8 cellular contexts compared by ENCODE assay signal in genomic region chr3:58237940-58238681, GRCh38. TPM values are rescaled to one million over a fixed set of nuclear protein-coding genes. Genes with fewer than 3 reads are reported as not detected.
DNase-seq lines count a peak whose midpoint lies in the region; ATAC-seq and TF ChIP-seq lines count a peak whose summit lies in the region.

No MANE protein-coding gene starts in this region.

- DNase-seq in COLO668 (lab: John Stamatoyannopoulos, UW; ENCODE audit: unreplicated experiment) (peak; percentile 51), IMR-90 (peak; percentile 21), colonic mucosa (peak; percentile 71), NCI-H2081 (lab: John Stamatoyannopoulos, UW) (no peak)
- DNase-seq in activated CD4-positive, CD25-positive, alpha-beta regulatory T cell treated with anti-CD3 and anti-CD28 coated beads, Interleukin-2, amount 50 U/mL, for 72 hours = peak; percentile 45
- peak; percentile 57 for DNase-seq in stimulated activated CD4-positive, alpha-beta T cell treated with anti-CD3 and anti-CD28 coated beads, Interleukin-4, amount 100 ng/mL, for 24 hours

- H2BK20ac ChIP-seq in IMR-90 (ENCODE audit: low read depth, low read length) = no peak overlapping the region

- H3K9ac ChIP-seq in IMR-90 (ENCODE audit: low read depth, low read length) = peak overlapping the region; percentile 67
- H3K9ac ChIP-seq in colonic mucosa (ENCODE audit: low read depth in 2 of 2, low read length in 2 of 2) = peak overlapping the region; percentile 45 to 83
- H3K9ac ChIP-seq in liver (ENCODE audit: low read depth in 1 of 2, low read length in 2 of 2) = peak overlapping the region; percentile 16 to 41

- H2AK9ac ChIP-seq in IMR-90 (replicated peaks; ENCODE audit: low read depth, low read length, poor library complexity) = peak overlapping the region; percentile 87

- H3K79me1 ChIP-seq in IMR-90 (ENCODE audit: low read depth in 1 of 2, low read length in 2 of 2) = peaks cover 17 to 33% of the 10 kb centered on the region in 2 experiments

- H3K18ac ChIP-seq in IMR-90 (ENCODE audit: low read depth, low read length) = no peak overlapping the region

- peak overlapping the region; percentile 99 for H2AFZ ChIP-seq in IMR-90 (replicated peaks; ENCODE audit: low read length, poor library complexity)

- H3K4me3 ChIP-seq in IMR-90 (ENCODE audit: insufficient read depth, low read depth, low read length) (peak overlapping the region; percentile 99), colonic mucosa (peak overlapping the region; percentile 93), liver (ENCODE audit: low read depth in 1 of 3, low read length in 3 of 3) (peak overlapping the region; percentile 65 to 94 (median 74))

- intact Hi-C loops in IMR-90 (cut with micrococcal nuclease) (loop anchor here (1.0 to 2.0 kb wide), 2 partner anchors 9 to 63 kb away; no protein-coding TSS in a partner anchor), colonic mucosa (cut with DNase I) (no loop called here)

- H3K9me3 ChIP-seq in IMR-90 (ENCODE audit: control insufficient read depth, insufficient read depth, low read length) (no peaks in the 10 kb centered on the region), colonic mucosa (no peaks in the 10 kb centered on the region), liver (ENCODE audit: control insufficient read depth in 4 of 4, low read length in 3 of 4) (no peaks in the 10 kb centered on the region)

- TF ChIP-seq RAD21 in IMR-90 (IDR thresholded peaks at IDR 0.05; ENCODE audit: low read length) (no peak), liver (IDR thresholded peaks at IDR 0.05) (peak; percentile 20 to 47)

- WGBS in IMR-90 (ENCODE audit: extremely low coverage in 2 of 2, insufficient read length in 1 of 2), 2 experiments = 0% methylated on average over 21 of the region's 54 CpGs; no CpG with 5 or more reads in 1 of the 2 experiments
- under 1% methylated on average over 54 of the region's 54 CpGs for WGBS in liver

- H3K4ac ChIP-seq in IMR-90 (ENCODE audit: low read depth, low read length) = no peak overlapping the region; the same call in 1 of the 2 replicates

- H2BK5ac ChIP-seq in IMR-90 (ENCODE audit: low read depth, low read length, poor library complexity, severe bottlenecking) = no peak overlapping the region

- no peak for TF ChIP-seq POLR2A in IMR-90 (IDR thresholded peaks at IDR 0.05; ENCODE audit: low read depth, low read length)

- no peak overlapping the region; the same call in 1 of the 2 replicates for H4K91ac ChIP-seq in IMR-90 (ENCODE audit: insufficient read depth, low read depth, low read length)

- H3K23ac ChIP-seq in IMR-90 (ENCODE audit: low read depth, low read length) = peak overlapping the region; percentile 82

- POLR2A ChIA-PET in IMR-90 (lab: Charles Lee; ENCODE audit: unreplicated experiment) = no interaction called here

- no peak for TF ChIP-seq CTCF in IMR-90 (conservative IDR thresholded peaks at IDR 0.05; ENCODE audit: low read depth, low read length)
- TF ChIP-seq CTCF in colonic mucosa (IDR thresholded peaks at IDR 0.05) = no peak
- TF ChIP-seq CTCF in liver (IDR thresholded peaks at IDR 0.05; ENCODE audit: low read depth, low read length, missing input control) = no peak

- H2AK5ac ChIP-seq in IMR-90 (ENCODE audit: low read depth, low read length) = no peak overlapping the region; the same call in 1 of the 2 replicates

- H4K8ac ChIP-seq in IMR-90 (ENCODE audit: low read depth in 2 of 2, low read length in 2 of 2) = peak overlapping the region; percentile 40 to 64; a peak in 2 of 4 replicates

- H3K27me3 ChIP-seq in IMR-90 (ENCODE audit: control insufficient read depth, insufficient read depth, low read length) (peaks cover 3% of the 10 kb centered on the region; the same call in 1 of the 2 replicates), colonic mucosa (no peaks in the 10 kb centered on the region), liver (ENCODE audit: control insufficient read depth in 4 of 4, insufficient read depth in 4 of 4, low read length in 3 of 4) (no peaks in the 10 kb centered on the region)

- ATAC-seq in GM21381 (IDR thresholded peaks at IDR 0.05; ENCODE audit: unreplicated experiment) (peak; percentile 29), IMR-90 (ENCODE audit: low read depth) (peak; percentile 59)

- no peak overlapping the region for H4K5ac ChIP-seq in IMR-90 (ENCODE audit: low read depth, low read length)

- H3K56ac ChIP-seq in IMR-90 (ENCODE audit: extremely low read depth, insufficient read depth, low read length) = no peak overlapping the region

- 0 out of 2 replicates have a peak, but pooled peaks cover 6% of the 10 kb centered on the region for H4K20me1 ChIP-seq in IMR-90 (ENCODE audit: insufficient read depth, low read length)

- in situ Hi-C loops in IMR-90 (cut with MboI; ENCODE audit: low sequenced_read_pairs) = no loop called here

- peak overlapping the region; percentile 3; the same call in 1 of the 2 replicates for H3K27ac ChIP-seq in IMR-90 (ENCODE audit: insufficient read depth, low read length)
- H3K27ac ChIP-seq in colonic mucosa = peak overlapping the region; percentile 83
- H3K27ac ChIP-seq in liver (ENCODE audit: low read depth in 1 of 2, low read length in 2 of 2) = peak overlapping the region; percentile 59 to 84

- no peaks in the 10 kb centered on the region for H3K9me1 ChIP-seq in IMR-90 (ENCODE audit: insufficient read depth, low read length)

- no peak overlapping the region for H2BK15ac ChIP-seq in IMR-90 (ENCODE audit: low read depth, low read length)

- no TSS peak for BruUV-seq in IMR-90 (replicated peaks; lab: Mats Ljungman, UMichigan)

- dilution Hi-C loops in IMR-90 (cut with HindIII; ENCODE audit: low sequenced_read_pairs, unreplicated experiment) = no loop called here

- peaks cover 5% of the 10 kb centered on the region; the same call in 1 of the 2 replicates for H3K4me1 ChIP-seq in IMR-90 (ENCODE audit: control insufficient read depth, insufficient read depth, low read length)
- peaks cover 4% of the 10 kb centered on the region for H3K4me1 ChIP-seq in colonic mucosa
- H3K4me1 ChIP-seq in liver (ENCODE audit: control insufficient read depth in 4 of 4, insufficient read depth in 4 of 4, low read length in 3 of 4) = peaks cover 5 to 47% (median 36%) of the 10 kb centered on the region in 4 donors

- 0 out of 2 replicates have a peak overlapping the region, but pooled peaks have one; percentile 9 for H3K14ac ChIP-seq in IMR-90 (replicated peaks; ENCODE audit: low read depth, low read length)

- no peak overlapping the region for H2BK120ac ChIP-seq in IMR-90 (ENCODE audit: low read depth, low read length)

- no peaks in the 10 kb centered on the region for H3K36me3 ChIP-seq in IMR-90 (ENCODE audit: control insufficient read depth, insufficient read depth, low read length)
- H3K36me3 ChIP-seq in colonic mucosa = no peaks in the 10 kb centered on the region
- no peaks in the 10 kb centered on the region for H3K36me3 ChIP-seq in liver (ENCODE audit: control insufficient read depth in 4 of 4, insufficient read depth in 3 of 4, low read depth in 1 of 4, low read length in 3 of 4)

- peak overlapping the region; percentile 83 for H3K4me2 ChIP-seq in IMR-90 (ENCODE audit: low read depth, low read length)

- CTCF ChIA-PET in IMR-90 (lab: Yijun Ruan, JAX) = interaction anchor here (0.6 to 1.6 kb wide), 3 partner anchors 21 to 57 kb away, joined by 3 to 5 read pairs (median 3); no protein-coding TSS in a partner anchor

TF ChIP-seq in IMR-90, 13 proteins besides CTCF, POLR2A, EP300 and RAD21 (continues in another document):
- TF ChIP-seq, protein P1, sequence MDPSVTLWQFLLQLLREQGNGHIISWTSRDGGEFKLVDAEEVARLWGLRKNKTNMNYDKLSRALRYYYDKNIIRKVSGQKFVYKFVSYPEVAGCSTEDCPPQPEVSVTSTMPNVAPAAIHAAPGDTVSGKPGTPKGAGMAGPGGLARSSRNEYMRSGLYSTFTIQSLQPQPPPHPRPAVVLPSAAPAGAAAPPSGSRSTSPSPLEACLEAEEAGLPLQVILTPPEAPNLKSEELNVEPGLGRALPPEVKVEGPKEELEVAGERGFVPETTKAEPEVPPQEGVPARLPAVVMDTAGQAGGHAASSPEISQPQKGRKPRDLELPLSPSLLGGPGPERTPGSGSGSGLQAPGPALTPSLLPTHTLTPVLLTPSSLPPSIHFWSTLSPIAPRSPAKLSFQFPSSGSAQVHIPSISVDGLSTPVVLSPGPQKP (IDR thresholded peaks at IDR 0.05; ENCODE audit: borderline replicate concordance, low read depth, low read length) = no peak
- TF ChIP-seq RCOR1 (IDR thresholded peaks at IDR 0.05; ENCODE audit: insufficient replicate concordance, low read length) = no peak
- no peak for TF ChIP-seq MAZ (IDR thresholded peaks at IDR 0.05; ENCODE audit: borderline replicate concordance, low read depth, low read length)
- no peak for TF ChIP-seq SMC3 (IDR thresholded peaks at IDR 0.05; ENCODE audit: low read depth, low read length)
- TF ChIP-seq CHD1 (IDR thresholded peaks at IDR 0.05; ENCODE audit: low read depth, low read length) = no peak

TF ChIP-seq in liver, 16 proteins besides CTCF, POLR2A, EP300 and RAD21 (continues in another document):
- TF ChIP-seq SP1 (IDR thresholded peaks at IDR 0.05) (peak; percentile 41), NR2F2 (IDR thresholded peaks at IDR 0.05) (no peak), FOXA2 (IDR thresholded peaks at IDR 0.05) (no peak)

RNA-seq across cellular contexts. Expression of gene ABHD6, which starts 0.5 kb away (rescaled TPM):
- total RNA-seq in IMR-90 (2012; rRNA removed) (4.7 and 5.0 TPM in 2 replicates), colonic mucosa (10 to 100 TPM; 16.5 to 24.5 TPM), liver (10 to 100 TPM; 19.8 to 60.9 TPM)
- polyA plus RNA-seq in IMR-90 (2012; rRNA removed) (5.6 and 6.3 TPM in 2 replicates), liver (10 to 100 TPM; 36.5 to 40.1 TPM)
- 4.2 and 7.0 TPM in 2 replicates for polyA plus RNA-seq in IMR-90 (2012; cell fraction: cytosol; rRNA removed)
- 3.2 and 4.6 TPM in 2 replicates for polyA plus RNA-seq in IMR-90 (2012; cell fraction: nucleus; rRNA removed; ENCODE audit: low replicate concordance)

RNA-seq across cellular contexts. Expression of gene DNASE1L3, which starts 27.3 kb away (rescaled TPM):
- total RNA-seq in IMR-90 (2012; rRNA removed) (not detected in 2 replicates), colonic mucosa (1 to 10 TPM; 2.2 to 6.2 TPM), liver (100 to 1,000 TPM in 1 of 2 donors, 10 to 100 TPM in 1; 76.1 to 162 TPM)
- polyA plus RNA-seq in IMR-90 (2012; rRNA removed) (not detected in 2 replicates), liver (100 to 1,000 TPM in 1 of 2 donors, 10 to 100 TPM in 1; 94.5 to 201 TPM)
- not detected in 2 replicates for polyA plus RNA-seq in IMR-90 (2012; cell fraction: cytosol; rRNA removed)
- polyA plus RNA-seq in IMR-90 (2012; cell fraction: nucleus; rRNA removed; ENCODE audit: low replicate concordance) = not detected in 2 replicates

Comparison
In these comparisons a context has a peak if more than half of its experiments do, and no peak if none do; other contexts are left out.
1. DNase-seq: peak in COLO668 (single experiment), IMR-90 (single experiment), activated CD4-positive, CD25-positive, alpha-beta regulatory T cell treated with anti-CD3 and anti-CD28 coated beads, Interleukin-2, amount 50 U/mL, for 72 hours (single experiment), colonic mucosa (single experiment) and stimulated activated CD4-positive, alpha-beta T cell treated with anti-CD3 and anti-CD28 coated beads, Interleukin-4, amount 100 ng/mL, for 24 hours (single experiment); none in NCI-H2081 (0 of 2).
2. H3K27ac ChIP-seq: peak in every context shown above with its lines; median percentile 83 in colonic mucosa; 72 in liver; 3 in IMR-90.
3. RNA of gene DNASE1L3, which starts 27.3 kb away (total RNA-seq): 76.1 to 162 TPM in liver; 2.2 to 6.2 TPM in colonic mucosa and not detected in IMR-90; every median in the first group is over 10 times any median in the second.
4. Peak in every context shown above with its lines, with median percentiles within 50 percentile points of each other: H3K4me3 ChIP-seq and H3K9ac ChIP-seq.